ENCODE assay signal across 13 cellular contexts in the genomic region with DNA sequence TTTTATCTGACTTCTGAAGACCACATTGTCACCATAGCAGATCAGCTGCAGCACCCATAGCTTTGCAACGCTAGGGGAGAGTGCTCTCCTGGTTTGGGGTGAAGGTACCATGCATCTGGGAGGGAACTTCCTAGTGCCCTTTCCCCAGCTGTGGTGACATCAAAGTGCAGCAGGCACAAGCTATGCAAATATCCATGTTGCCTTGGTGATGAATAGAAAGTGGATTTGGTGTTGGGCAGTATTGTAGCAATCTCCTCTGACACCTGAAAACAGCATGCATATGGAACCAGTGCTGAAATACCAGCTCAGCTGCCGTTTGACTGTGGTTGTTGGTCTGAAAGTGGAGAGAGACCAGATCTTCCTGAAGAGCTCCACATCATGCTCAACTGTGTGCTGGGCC. TPM values are rescaled to one million over a fixed set of nuclear protein-coding genes. Genes with fewer than 3 reads are reported as not detected.
DNase-seq lines count a peak whose midpoint lies in the region; ATAC-seq and TF ChIP-seq lines count a peak whose summit lies in the region.
"Had no signal": no experiment of that assay in that cellular context is flagged by ENCODE, and none has a peak within 500 bp of the region (broad histone marks: within the 10 kb centered on the region; RNA-seq: fewer than 3 reads in every experiment).

No MANE protein-coding gene starts in this region.

- no peak overlapping the region for H3K9ac ChIP-seq in BLaER1 treated with 17β-estradiol and CSF1 and Interleukin-3, amounts not matched to agents 10 nM and 100 nM

- H3K27me3 Mint-ChIP-seq in activated T-cell treated with anti-CD3 and anti-CD28 coated beads, Interleukin-2, amount 50 U/mL, for 4 hours (ENCODE audit: low read depth), result no peaks in the 10 kb centered on the region

- H3K27ac ChIP-seq in BLaER1 treated with 17β-estradiol and CSF1 and Interleukin-3, amounts not matched to agents 10 nM and 100 nM, result no peak overlapping the region
- no peak overlapping the region for H3K27ac ChIP-seq in osteoblast (ENCODE audit: low read depth, low read length)
- H3K27ac ChIP-seq: C4-2B had no signal

- H3K27me3 ChIP-seq in BLaER1 treated with 17β-estradiol and CSF1 and Interleukin-3, amounts not matched to agents 10 nM and 100 nM, result no peaks in the 10 kb centered on the region
- H3K27me3 ChIP-seq in MG63 (no peaks in the 10 kb centered on the region), osteoblast (ENCODE audit: insufficient read depth, low read length) (no peaks in the 10 kb centered on the region)

- no peaks in the 10 kb centered on the region for H3K9me3 ChIP-seq in BLaER1 treated with 17β-estradiol and CSF1 and Interleukin-3, amounts not matched to agents 10 nM and 100 nM (replicated peaks in 1 of 11)
- H3K9me3 ChIP-seq in MG63 (no peaks in the 10 kb centered on the region), osteoblast (ENCODE audit: low read depth, low read length) (no peaks in the 10 kb centered on the region)

- TF ChIP-seq CTCF in osteoblast (IDR thresholded peaks at IDR 0.05; ENCODE audit: extremely low read depth, low read depth, low read length), result no peak

- H3K79me2 ChIP-seq in osteoblast (ENCODE audit: insufficient read depth, low read length), result no peaks in the 10 kb centered on the region

- DNase-seq in NCI-H69 (lab: John Stamatoyannopoulos, UW) (peak; percentile 45), MG63 (no peak), COLO829 (ENCODE audit: low spot score) (no peak), osteoblast (ENCODE audit: insufficient read length, low spot score, missing footprints) (no peak)
- no peak for DNase-seq in activated T-cell treated with anti-CD3 and anti-CD28 coated beads, Interleukin-2, amount 50 U/mL, for 4 hours
- DNase-seq: amniotic stem cell, NCI-H1092, small intestine, T1000 had no signal

- H3K4me2 ChIP-seq in BLaER1 treated with 17β-estradiol and CSF1 and Interleukin-3, amounts not matched to agents 10 nM and 100 nM, result peak overlapping the region in 6 of 11 experiments; percentile 1 to 18 (median 8); a peak in 7 of 22 replicates
- H3K4me2 ChIP-seq in osteoblast (ENCODE audit: insufficient read depth, low read length), result no peak overlapping the region

- no peaks in the 10 kb centered on the region for H3K9me3 Mint-ChIP-seq in activated T-cell treated with anti-CD3 and anti-CD28 coated beads, Interleukin-2, amount 50 U/mL, for 4 hours

- no peak overlapping the region for H2AFZ ChIP-seq in osteoblast (ENCODE audit: low read length)

- ATAC-seq in GM19023 (IDR thresholded peaks at IDR 0.05; ENCODE audit: unreplicated experiment), result peak; percentile 69
- ATAC-seq in HG02852 (IDR thresholded peaks at IDR 0.05; ENCODE audit: unreplicated experiment), result peak; percentile 67
- no peak for ATAC-seq in activated T-cell treated with anti-CD3 and anti-CD28 coated beads, Interleukin-2, amount 50 U/mL, for 4 hours

- H3K36me3 Mint-ChIP-seq in activated T-cell treated with anti-CD3 and anti-CD28 coated beads, Interleukin-2, amount 50 U/mL, for 4 hours (ENCODE audit: insufficient read depth), result peaks cover 59% of the 10 kb centered on the region

- H3K4me1 Mint-ChIP-seq in activated T-cell treated with anti-CD3 and anti-CD28 coated beads, Interleukin-2, amount 50 U/mL, for 4 hours (ENCODE audit: low read depth), result peaks cover 47% of the 10 kb centered on the region

- no peak overlapping the region for H3K4me3 ChIP-seq in BLaER1 treated with 17β-estradiol and CSF1 and Interleukin-3, amounts not matched to agents 10 nM and 100 nM
- H3K4me3 ChIP-seq in MG63 (no peak overlapping the region), osteoblast (ENCODE audit: insufficient read depth, low read length) (no peak overlapping the region)

- no peak overlapping the region for H3K4me3 Mint-ChIP-seq in activated T-cell treated with anti-CD3 and anti-CD28 coated beads, Interleukin-2, amount 50 U/mL, for 4 hours

- H3K36me3 ChIP-seq in BLaER1 treated with 17β-estradiol and CSF1 and Interleukin-3, amounts not matched to agents 10 nM and 100 nM, result peaks cover 3 to 87% (median 51%) of the 10 kb centered on the region in 11 experiments; a peak in 16 of 22 replicates
- H3K36me3 ChIP-seq in MG63 (no peaks in the 10 kb centered on the region), osteoblast (ENCODE audit: insufficient read depth, low read length) (no peaks in the 10 kb centered on the region)

- H3K4me1 ChIP-seq in BLaER1 treated with 17β-estradiol and CSF1 and Interleukin-3, amounts not matched to agents 10 nM and 100 nM, result peaks cover 0 to 28% (median 17%) of the 10 kb centered on the region in 10 experiments; a peak in 15 of 20 replicates
- peaks cover 21% of the 10 kb centered on the region for H3K4me1 ChIP-seq in osteoblast (ENCODE audit: insufficient read depth, low read length)

- H4K20me1 ChIP-seq in BLaER1 treated with 17β-estradiol and CSF1 and Interleukin-3, amounts not matched to agents 10 nM and 100 nM, result peaks cover 0 to 79% (median 10%) of the 10 kb centered on the region in 11 experiments; a peak in 11 of 22 replicates
- no peaks in the 10 kb centered on the region for H4K20me1 ChIP-seq in osteoblast (ENCODE audit: insufficient read depth, low read length)

RNA-seq across cellular contexts. Expression of gene BCL2L11, which starts 37.1 kb away (rescaled TPM):
- total RNA-seq in MG63 (2014; rRNA removed; shearing (Covaris generic); ENCODE audit: low replicate concordance), result 1.1 and 1.8 TPM in 2 replicates
- total RNA-seq in activated T-cell treated with anti-CD3 and anti-CD28 coated beads, Interleukin-2, amount 50 U/mL, for 4 hours, result 10 to 100 TPM; 63.3 to 68.9 (median 65.5) TPM
- 8.0 and 11.5 TPM in 2 replicates for total RNA-seq in osteoblast

Comparison
In these comparisons a context has a peak if more than half of its experiments do, and no peak if none do; other contexts are left out.
1. ATAC-seq: peak in GM19023 (single experiment) and HG02852 (single experiment); none in activated T-cell treated with anti-CD3 and anti-CD28 coated beads, Interleukin-2, amount 50 U/mL, for 4 hours (0 of 2).